Comparison of ENCODE assay signal across 23 cellular contexts in genomic region chr7:69419928-69420327, GRCh38.
DNase-seq lines count a peak whose midpoint lies in the region; ATAC-seq and TF ChIP-seq lines count a peak whose summit lies in the region.
"Had no signal": no experiment of that assay in that cellular context is flagged by ENCODE, and none has a peak within 500 bp of the region (broad histone marks: within the 10 kb centered on the region; RNA-seq: fewer than 3 reads in every experiment).

No MANE protein-coding gene starts in this region.

- TF ChIP-seq CTCF in GM12865 (IDR thresholded peaks at IDR 0.05; ENCODE audit: insufficient read depth, low read depth, low read length, missing control alignments) (no peak), NB4 (IDR thresholded peaks at IDR 0.05; ENCODE audit: low read depth, low read length) (no peak), osteocyte (IDR thresholded peaks at IDR 0.05) (no peak), GM13977 (IDR thresholded peaks at IDR 0.05; ENCODE audit: extremely low read depth, insufficient read depth, missing control alignments) (no peak)

- peaks cover 1% of the 10 kb centered on the region for H3K9me3 Mint-ChIP-seq in osteocyte (ENCODE audit: unreplicated experiment)

- no peak overlapping the region for H3K4me3 Mint-ChIP-seq in osteocyte (ENCODE audit: unreplicated experiment)
- H3K4me3 Mint-ChIP-seq: activated naive CD8-positive, alpha-beta T cell treated with anti-CD3 and anti-CD28 coated beads for 36 hours; CD4-positive, CD25-positive, alpha-beta regulatory T cell; IgD-negative memory B cell; naive B cell; T-helper 17 cell had no signal

- no peaks in the 10 kb centered on the region for H3K36me3 Mint-ChIP-seq in osteocyte (ENCODE audit: unreplicated experiment)
- H3K36me3 Mint-ChIP-seq: activated naive CD8-positive, alpha-beta T cell treated with anti-CD3 and anti-CD28 coated beads for 36 hours; CD4-positive, CD25-positive, alpha-beta regulatory T cell had no signal

- no peaks in the 10 kb centered on the region for H3K27me3 Mint-ChIP-seq in osteocyte (ENCODE audit: unreplicated experiment)
- H3K27me3 Mint-ChIP-seq: activated naive CD8-positive, alpha-beta T cell treated with anti-CD3 and anti-CD28 coated beads for 36 hours; CD4-positive, CD25-positive, alpha-beta regulatory T cell; T-helper 17 cell had no signal

- no peak overlapping the region for H3K4me3 ChIP-seq in GM12865 (ENCODE audit: low read depth, low read length)
- H3K4me3 ChIP-seq in NB4 (ENCODE audit: low read depth, low read length) = no peak overlapping the region
- H3K4me3 ChIP-seq: dorsolateral prefrontal cortex, left ventricle myocardium inferior, thoracic aorta had no signal

- peaks cover 37% of the 10 kb centered on the region for H3K4me1 Mint-ChIP-seq in osteocyte (ENCODE audit: unreplicated experiment)
- H3K4me1 Mint-ChIP-seq: activated naive CD8-positive, alpha-beta T cell treated with anti-CD3 and anti-CD28 coated beads for 36 hours; CD4-positive, CD25-positive, alpha-beta regulatory T cell; IgD-negative memory B cell; T-helper 17 cell had no signal

- ATAC-seq in HG02610 (IDR thresholded peaks at IDR 0.05; ENCODE audit: unreplicated experiment) = peak; percentile 77
- ATAC-seq in HG03460 (IDR thresholded peaks at IDR 0.05; ENCODE audit: unreplicated experiment) = no peak
- ATAC-seq in GM21619 (IDR thresholded peaks at IDR 0.05; ENCODE audit: unreplicated experiment) = no peak
- ATAC-seq: stimulated activated naive CD8-positive, alpha-beta T cell treated with anti-CD3 and anti-CD28 coated beads, Interleukin-15, Interleukin-2, amounts not matched to agents 100 U/mL and 50 U/mL, for 24 hours; T-helper 17 cell had no signal

- DNase-seq in GM12865 (ENCODE audit: low read depth) (peak; percentile 79), NB4 (ENCODE audit: low read depth) (peak; percentile 21), osteocyte (ENCODE audit: extremely low spot score, unreplicated experiment) (no peak), GM13977 (ENCODE audit: low spot score) (no peak), SHP77 (lab: John Stamatoyannopoulos, UW) (no peak)
- DNase-seq: activated CD8-positive, alpha-beta memory T cell treated with anti-CD3 and anti-CD28 coated beads for 24 hours; activated effector memory CD4-positive, alpha-beta T cell treated with Interleukin-2 at 50 U/mL for 16 hours; activated naive CD8-positive, alpha-beta T cell treated with anti-CD3 and anti-CD28 coated beads for 36 hours; CD4-positive, CD25-positive, alpha-beta regulatory T cell; left ventricle myocardium inferior; naive B cell; NCI-H2029 treated with DMSO at 0.1 percent for 48 hours; NCI-H226; NCI-H69; SK-N-SH; stimulated activated naive CD8-positive, alpha-beta T cell treated with anti-CD3 and anti-CD28 coated beads, Interleukin-15, Interleukin-2, amounts not matched to agents 100 U/mL and 50 U/mL, for 24 hours; T-helper 17 cell had no signal

- TF ChIP-seq POLR2A in NB4 (IDR thresholded peaks at IDR 0.05; ENCODE audit: extremely low read depth, insufficient read length) = no peak

- in situ Hi-C loops in GM13977 (cut with MboI; ENCODE audit: low pct_unique_long_range_greater_than_20kb, low sequenced_read_pairs, unreplicated experiment) = no loop called here

- peak overlapping the region; percentile 25 for H3K27ac Mint-ChIP-seq in osteocyte (ENCODE audit: unreplicated experiment)
- H3K27ac Mint-ChIP-seq: activated naive CD8-positive, alpha-beta T cell treated with anti-CD3 and anti-CD28 coated beads for 36 hours; CD4-positive, CD25-positive, alpha-beta regulatory T cell; T-helper 17 cell had no signal

Comparison
In these comparisons a context has a peak if more than half of its experiments do, and no peak if none do; other contexts are left out.
1. DNase-seq: peak in GM12865 (single experiment) and NB4 (single experiment); none in osteocyte (single experiment), GM13977 (single experiment) and SHP77 (0 of 2).